8 cellular contexts compared by ENCODE assay signal in genomic region chrX:46587753-46588171, GRCh38. TPM values are rescaled to one million over a fixed set of nuclear protein-coding genes. Genes with fewer than 3 reads are reported as not detected.
A peak's percentile ranks its signal among the peaks of the same experiment; 100 is the strongest.
DNase-seq lines count a peak whose midpoint lies in the region; ATAC-seq and TF ChIP-seq lines count a peak whose summit lies in the region.
"Had no signal": no experiment of that assay in that cellular context is flagged by ENCODE, and none has a peak within 500 bp of the region (broad histone marks: within the 10 kb centered on the region; RNA-seq: fewer than 3 reads in every experiment).

No MANE protein-coding gene starts in this region.

- H3K4me3 ChIP-seq in Peyer's patch, result no peak overlapping the region
- H3K4me3 ChIP-seq in esophagus muscularis mucosa, result no peak overlapping the region
- no peak overlapping the region for H3K4me3 ChIP-seq in gastrocnemius medialis

- DNase-seq in Peyer's patch, result no peak
- DNase-seq in esophagus muscularis mucosa (ENCODE audit: extremely low spot score), result no peak
- DNase-seq in gastrocnemius medialis, result no peak
- DNase-seq in 8988T, result no peak
- DNase-seq in stimulated activated naive CD4-positive, alpha-beta T cell treated with Interleukin-2 at 50 U/mL for 16 hours (lab: John Stamatoyannopoulos, UW), result no peak
- no peak for DNase-seq in NCI-H526 treated with DMSO at 0.1 percent for 48 hours (lab: John Stamatoyannopoulos, UW)
- DNase-seq: NCI-H1694 had no signal

- H3K9me3 ChIP-seq in Peyer's patch, result no peaks in the 10 kb centered on the region
- H3K9me3 ChIP-seq in esophagus muscularis mucosa, result no peaks in the 10 kb centered on the region
- no peaks in the 10 kb centered on the region for H3K9me3 ChIP-seq in gastrocnemius medialis

- ATAC-seq in GM18502 (IDR thresholded peaks at IDR 0.05; ENCODE audit: poor library complexity, unreplicated experiment) (peak; percentile 8), gastrocnemius medialis (peak in 1 of 2 donors; percentile 18)

- WGBS in esophagus muscularis mucosa, result 50% methylated on average over 5 of the region's 5 CpGs

- TF ChIP-seq EP300 in esophagus muscularis mucosa (IDR thresholded peaks at IDR 0.05), result no peak

- H3K27me3 ChIP-seq in Peyer's patch (no peaks in the 10 kb centered on the region), esophagus muscularis mucosa (no peaks in the 10 kb centered on the region), gastrocnemius medialis (no peaks in the 10 kb centered on the region)

- in situ Hi-C loops in gastrocnemius medialis (cut with MboI; ENCODE audit: low sequenced_read_pairs in 4 of 4), result no loop called here

- H3K27ac ChIP-seq in Peyer's patch, result peak overlapping the region in 3 of 4 donors; percentile 22 to 44 (median 40)
- H3K27ac ChIP-seq in esophagus muscularis mucosa (replicated peaks in 1 of 4), result peak overlapping the region in 3 of 4 donors; percentile 13 to 59 (median 38)
- peak overlapping the region; percentile 18 to 63 (median 42) for H3K27ac ChIP-seq in gastrocnemius medialis

- no peak for TF ChIP-seq CTCF in Peyer's patch (IDR thresholded peaks at IDR 0.05)
- TF ChIP-seq CTCF in esophagus muscularis mucosa (IDR thresholded peaks at IDR 0.05), result no peak
- TF ChIP-seq CTCF in gastrocnemius medialis (IDR thresholded peaks at IDR 0.05 in 4 of 5, conservative IDR thresholded peaks at IDR 0.05 in 1 of 5), result no peak

- H3K4me1 ChIP-seq in Peyer's patch, result no peaks in the 10 kb centered on the region
- H3K4me1 ChIP-seq in esophagus muscularis mucosa, result peaks cover 11 to 34% (median 21%) of the 10 kb centered on the region in 4 donors
- peaks cover 6 to 24% of the 10 kb centered on the region in 2 donors for H3K4me1 ChIP-seq in gastrocnemius medialis

- intact Hi-C loops in esophagus muscularis mucosa (cut with DNase I), result no loop called here
- intact Hi-C loops in gastrocnemius medialis (cut with DNase I; ENCODE audit: low total_unique reads), result loop anchor here (5.0 kb wide), 1 partner anchor 40 kb away; no protein-coding TSS in a partner anchor

- H3K36me3 ChIP-seq in Peyer's patch, result no peaks in the 10 kb centered on the region
- H3K36me3 ChIP-seq in esophagus muscularis mucosa, result no peaks in the 10 kb centered on the region
- no peaks in the 10 kb centered on the region for H3K36me3 ChIP-seq in gastrocnemius medialis

- no peak for TF ChIP-seq POLR2A in Peyer's patch (IDR thresholded peaks at IDR 0.05)
- no peak for TF ChIP-seq POLR2A in esophagus muscularis mucosa (IDR thresholded peaks at IDR 0.05; ENCODE audit: low read depth)
- TF ChIP-seq POLR2A in gastrocnemius medialis (IDR thresholded peaks at IDR 0.05), result no peak

RNA-seq across cellular contexts. Expression of gene CHST7, which starts 14.2 kb away (rescaled TPM):
- 10 to 100 TPM in 1 of 4 donors, 1 to 10 TPM in 3; 1.7 to 10.7 (median 4.2) TPM for total RNA-seq in Peyer's patch
- 10 to 100 TPM; 12.5 to 20.6 (median 17.2) TPM for total RNA-seq in esophagus muscularis mucosa
- 10 to 100 TPM; 15.1 to 16.9 (median 15.8) TPM for total RNA-seq in gastrocnemius medialis

RNA-seq across cellular contexts. Expression of gene ZNF674, which starts 42.5 kb away (rescaled TPM):
- 10 to 100 TPM in 1 of 4 donors, 1 to 10 TPM in 3; 3.3 to 18.2 (median 6.9) TPM for total RNA-seq in Peyer's patch
- total RNA-seq in esophagus muscularis mucosa, result 1 to 10 TPM; 2.0 to 5.0 (median 2.8) TPM
- total RNA-seq in gastrocnemius medialis, result 1 to 10 TPM; 1.4 to 2.6 (median 2.1) TPM
